In the genomic region with DNA sequence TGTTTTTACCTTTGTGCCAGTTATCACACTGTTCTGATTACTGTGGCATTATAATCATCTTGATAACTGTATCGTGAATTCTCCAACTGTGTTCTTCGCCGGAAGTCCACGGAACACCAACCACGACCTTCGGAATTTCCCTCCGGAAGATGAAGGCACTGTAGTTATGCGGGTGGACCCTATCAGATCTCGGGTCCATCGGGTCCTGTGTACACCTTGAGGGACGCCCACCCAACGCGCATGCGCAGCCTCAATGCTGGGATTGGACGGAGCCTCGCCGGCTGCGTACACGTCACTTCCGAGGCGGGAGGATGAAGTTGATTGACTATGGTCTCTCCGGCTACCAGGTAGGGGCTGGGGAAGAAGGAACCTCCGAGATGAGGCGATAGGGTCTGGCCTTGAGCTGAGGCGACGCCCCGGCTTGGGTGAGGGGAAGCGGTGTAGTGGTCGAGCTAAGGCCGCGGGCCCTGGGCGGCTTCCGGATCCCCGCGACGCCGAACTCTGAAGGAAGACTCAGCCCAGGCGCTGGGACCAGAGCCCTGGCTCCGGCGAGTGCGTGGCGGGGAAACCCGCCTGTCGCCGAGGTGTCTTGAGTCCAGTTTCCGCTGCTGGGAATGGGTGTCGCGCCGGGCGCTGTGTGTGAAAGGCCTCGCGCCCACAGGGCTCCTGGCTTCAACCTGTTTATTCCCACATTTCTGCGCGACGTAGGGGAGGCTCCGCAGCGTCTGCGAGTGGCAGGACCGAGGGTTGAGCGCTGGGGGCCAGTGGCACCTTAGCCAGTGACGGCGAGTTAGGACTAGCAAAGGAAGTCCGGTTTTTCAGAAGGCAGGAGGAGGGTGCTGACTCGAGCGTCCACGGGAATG, we compare ENCODE assay signal across 7 cellular contexts.
DNase-seq lines count a peak whose midpoint lies in the region; ATAC-seq, FAIRE-seq and TF ChIP-seq lines count a peak whose summit lies in the region.

A gene with protein sequence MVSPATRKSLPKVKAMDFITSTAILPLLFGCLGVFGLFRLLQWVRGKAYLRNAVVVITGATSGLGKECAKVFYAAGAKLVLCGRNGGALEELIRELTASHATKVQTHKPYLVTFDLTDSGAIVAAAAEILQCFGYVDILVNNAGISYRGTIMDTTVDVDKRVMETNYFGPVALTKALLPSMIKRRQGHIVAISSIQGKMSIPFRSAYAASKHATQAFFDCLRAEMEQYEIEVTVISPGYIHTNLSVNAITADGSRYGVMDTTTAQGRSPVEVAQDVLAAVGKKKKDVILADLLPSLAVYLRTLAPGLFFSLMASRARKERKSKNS (plus strand): TSS at position 320 of the 863 bp plus-strand sequence. CDS start 8 bp downstream, at position 328.

- DNase-seq in GM18507 (ENCODE audit: extremely low spot score, insufficient read length, low read depth) (peak; percentile 95), NCI-H2029 treated with DMSO at 0.1 percent for 48 hours (lab: John Stamatoyannopoulos, UW) (peak; percentile 57), T1000 (lab: John Stamatoyannopoulos, UW) (peak; percentile 91), astrocyte of the spinal cord (ENCODE audit: low read depth, low spot score) (peak; percentile 89), hippocampal formation (lab: John Stamatoyannopoulos, UW) (peak; percentile 84 to 92), retinal pigment epithelial cell (ENCODE audit: low read depth) (peak; percentile 80)

- no peak for TF ChIP-seq CTCF in astrocyte of the spinal cord (IDR thresholded peaks at IDR 0.05; ENCODE audit: low read depth, low read length)
- peak; percentile 9 for TF ChIP-seq CTCF in retinal pigment epithelial cell (conservative IDR thresholded peaks at IDR 0.05; ENCODE audit: low read depth, low read length)

- in situ Hi-C loops in astrocyte of the spinal cord (cut with HindIII; ENCODE audit: low sequenced_read_pairs): no loop called here

- H3K4me3 ChIP-seq in astrocyte of the spinal cord (ENCODE audit: low read depth, low read length) (peak within 1 kb of the TSS; percentile 80), retinal pigment epithelial cell (ENCODE audit: low read length) (peak within 1 kb of the TSS; percentile 88)

- peak; percentile 99 for FAIRE-seq in GM18507 (lab: Jason Lieb, UNC)

- peak; percentile 87 for ATAC-seq in HG02981 (IDR thresholded peaks at IDR 0.05; ENCODE audit: unreplicated experiment)

Comparison
In these comparisons a context has a peak if more than half of its experiments do, and no peak if none do; other contexts are left out.
1. Peak in every context shown above with its lines: DNase-seq, ATAC-seq and H3K4me3 ChIP-seq.